In genomic region chr10:30488319-30488718, GRCh38 we compare ENCODE assay signal across 11 cellular contexts. TPM values are rescaled to one million over a fixed set of nuclear protein-coding genes. Genes with fewer than 3 reads are reported as not detected.
DNase-seq lines count a peak whose midpoint lies in the region; ATAC-seq and TF ChIP-seq lines count a peak whose summit lies in the region.
"Had no signal": no experiment of that assay in that cellular context is flagged by ENCODE, and none has a peak within 500 bp of the region (broad histone marks: within the 10 kb centered on the region; RNA-seq: fewer than 3 reads in every experiment).

No MANE protein-coding gene starts in this region.

- ATAC-seq in Right ventricle myocardium inferior (peak; percentile 60), upper lobe of right lung (peak; percentile 58), HG03135 (IDR thresholded peaks at IDR 0.05; ENCODE audit: unreplicated experiment) (no peak), HG03196 (IDR thresholded peaks at IDR 0.05; ENCODE audit: unreplicated experiment) (no peak)

- no peaks in the 10 kb centered on the region for H3K79me2 ChIP-seq in OCI-LY1 (ENCODE audit: insufficient read depth, low read length)

- peaks cover 3 to 4% (median 3%) of the 10 kb centered on the region in 3 donors for H3K27me3 Mint-ChIP-seq in immature natural killer cell (ENCODE audit: low read depth in 3 of 3)

- no peaks in the 10 kb centered on the region for H3K4me1 ChIP-seq in left ventricle myocardium inferior
- peaks cover 59% of the 10 kb centered on the region for H3K4me1 ChIP-seq in OCI-LY1 (ENCODE audit: insufficient read depth, low read length, severe bottlenecking)
- peaks cover 7% of the 10 kb centered on the region for H3K4me1 ChIP-seq in upper lobe of right lung

- no peak overlapping the region for H2AFZ ChIP-seq in OCI-LY1 (ENCODE audit: low read length)

- intact Hi-C loops in Right ventricle myocardium inferior (cut with DNase I): no loop called here
- intact Hi-C loops in left ventricle myocardium inferior (cut with micrococcal nuclease): no loop called here
- intact Hi-C loops in upper lobe of right lung (cut with DNase I): no loop called here

- H3K27ac Mint-ChIP-seq in immature natural killer cell: peak overlapping the region; percentile 60 to 86 (median 81)

- H3F3A ChIP-seq in OCI-LY1 (ENCODE audit: insufficient read depth, low read length): no peaks in the 10 kb centered on the region

- no peak overlapping the region for H3K4me3 ChIP-seq in left ventricle myocardium inferior
- H3K4me3 ChIP-seq in OCI-LY1 (ENCODE audit: low read depth, low read length, poor library complexity, severe bottlenecking): no peak overlapping the region
- H3K4me3 ChIP-seq in upper lobe of right lung: no peak overlapping the region

- H3K27me3 ChIP-seq in left ventricle myocardium inferior (ENCODE audit: low read depth) (peaks cover 18% of the 10 kb centered on the region), OCI-LY1 (ENCODE audit: insufficient read depth, low read length) (no peaks in the 10 kb centered on the region), upper lobe of right lung (no peaks in the 10 kb centered on the region)

- no peak for TF ChIP-seq CTCF in left ventricle myocardium inferior (IDR thresholded peaks at IDR 0.05; ENCODE audit: borderline replicate concordance)
- no peak for TF ChIP-seq CTCF in OCI-LY1 (IDR thresholded peaks at IDR 0.05; ENCODE audit: low read length)
- no peak for TF ChIP-seq CTCF in upper lobe of right lung (IDR thresholded peaks at IDR 0.05)

- peaks cover 57 to 59% of the 10 kb centered on the region in 2 donors for H3K4me1 Mint-ChIP-seq in immature natural killer cell

- H3K9me3 ChIP-seq in left ventricle myocardium inferior (replicated peaks) (peaks cover 6% of the 10 kb centered on the region), OCI-LY1 (ENCODE audit: low read length) (no peaks in the 10 kb centered on the region), upper lobe of right lung (no peaks in the 10 kb centered on the region)

- H3K9ac ChIP-seq in OCI-LY1 (ENCODE audit: low read length): no peak overlapping the region; the same call in 1 of the 2 replicates

- DNase-seq in Right ventricle myocardium inferior (ENCODE audit: missing footprints) (no peak), left ventricle myocardium inferior (no peak), immature natural killer cell (no peak), upper lobe of right lung (no peak), DMS 273 treated with DMSO at 0.1 percent for 48 hours (lab: John Stamatoyannopoulos, UW) (no peak)
- DNase-seq: EL, NCI-H187 treated with DMSO at 0.1 percent for 48 hours had no signal

- peaks cover 0 to 4% (median 0%) of the 10 kb centered on the region in 3 donors for H3K36me3 Mint-ChIP-seq in immature natural killer cell

- H3K4me3 Mint-ChIP-seq in immature natural killer cell: peak overlapping the region; percentile 12 to 33 (median 24)

- no peaks in the 10 kb centered on the region for H3K9me2 ChIP-seq in OCI-LY1 (ENCODE audit: low read depth, low read length)

- H3K27ac ChIP-seq in left ventricle myocardium inferior (replicated peaks) (no peak overlapping the region), OCI-LY1 (ENCODE audit: low read depth, low read length, poor library complexity, severe bottlenecking) (peak overlapping the region; percentile 82), upper lobe of right lung (no peak overlapping the region)
- H3K27ac ChIP-seq: 22Rv1 had no signal

- H3K4me2 ChIP-seq in OCI-LY1 (ENCODE audit: low read length): peak overlapping the region; percentile 27; the same call in 1 of the 2 replicates

- H4K20me1 ChIP-seq in OCI-LY1 (ENCODE audit: insufficient read depth, low read length): no peaks in the 10 kb centered on the region

- H3K36me3 ChIP-seq in left ventricle myocardium inferior: no peaks in the 10 kb centered on the region
- no peaks in the 10 kb centered on the region; the same call in 1 of the 2 replicates for H3K36me3 ChIP-seq in OCI-LY1 (ENCODE audit: insufficient read depth, low read length)
- H3K36me3 ChIP-seq in upper lobe of right lung: no peaks in the 10 kb centered on the region

- H3K9me3 Mint-ChIP-seq in immature natural killer cell: no peaks in the 10 kb centered on the region

RNA-seq across cellular contexts. Expression of gene MAP3K8, which starts 54.3 kb away (rescaled TPM):
- total RNA-seq in Right ventricle myocardium inferior (6.7 TPM), left ventricle myocardium inferior (7.0 TPM), upper lobe of right lung (33.7 TPM)
- polyA plus RNA-seq in immature natural killer cell: 100 to 1,000 TPM in 2 of 3 donors, 10 to 100 TPM in 1; 62.9 to 154 (median 151) TPM

Comparison
In these comparisons a context has a peak if more than half of its experiments do, and no peak if none do; other contexts are left out.
1. ATAC-seq: peak in Right ventricle myocardium inferior (single experiment) and upper lobe of right lung (single experiment); none in HG03135 (single experiment) and HG03196 (single experiment).